30 cellular contexts compared by ENCODE assay signal in the genomic region with DNA sequence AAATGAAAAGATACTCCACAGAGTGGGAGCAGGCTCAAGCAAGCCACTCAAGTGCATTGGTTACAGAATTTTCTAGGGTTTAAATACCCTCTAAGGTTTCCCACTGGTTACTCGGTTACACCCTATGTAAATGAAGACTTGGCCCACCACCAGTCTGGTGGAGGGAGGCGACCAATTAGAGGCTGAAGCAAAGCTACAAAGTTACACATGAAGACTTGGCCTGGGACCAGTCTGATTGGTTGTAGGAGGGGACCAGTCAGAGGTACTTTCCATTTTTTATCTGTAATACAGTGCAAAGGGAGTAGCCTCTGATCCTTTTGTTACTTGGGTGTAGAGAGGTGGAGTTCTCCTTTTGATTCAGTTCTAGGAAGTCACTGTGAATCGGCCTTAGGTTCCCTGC. TPM values are rescaled to one million over a fixed set of nuclear protein-coding genes. Genes with fewer than 3 reads are reported as not detected.
"Had no signal": no experiment of that assay in that cellular context is flagged by ENCODE, and none has a peak within 500 bp of the region (broad histone marks: within the 10 kb centered on the region; RNA-seq: fewer than 3 reads in every experiment).

No MANE protein-coding gene starts in this region.

- H3K4me1 ChIP-seq: adrenal gland, SJSA1 had no signal

- H3K27ac ChIP-seq: adrenal gland, SJSA1, WERI-Rb-1 had no signal

- ATAC-seq: activated CD8-positive, alpha-beta T cell treated with anti-CD3 and anti-CD28 coated beads, Interleukin-2, amount 10 ng/mL, durations not matched to agents 7 days and 5 days; PC-3; SK-N-SH treated with all-trans-retinoic acid at 6 μM for 48 hours; T-helper 17 cell had no signal

- DNase-seq: activated CD4-positive, alpha-beta T cell treated with anti-CD3 and anti-CD28 coated beads for 4 hours; activated CD4-positive, alpha-beta T cell treated with anti-CD3 and anti-CD28 coated beads, Interleukin-2, amount 50 U/mL, for 4 hours; activated CD8-positive, alpha-beta memory T cell treated with anti-CD3 and anti-CD28 coated beads, Interleukin-2, amount 50 U/mL, for 48 hours; activated CD8-positive, alpha-beta T cell treated with anti-CD3 and anti-CD28 coated beads, Interleukin-2, amount 10 ng/mL, durations not matched to agents 7 days and 5 days; activated naive CD4-positive, alpha-beta T cell treated with anti-CD3 and anti-CD28 coated beads, Interleukin-2, amount 50 U/mL, for 16 hours; activated naive CD8-positive, alpha-beta T cell treated with anti-CD3 and anti-CD28 coated beads, Interleukin-2, amount 10 ng/mL, durations not matched to agents 7 days and 5 days; activated T-cell treated with anti-CD3 and anti-CD28 coated beads, Interleukin-2, amount 50 U/mL, for 1 hour; adrenal gland; anterior cingulate cortex; cerebellar nuclear complex; MG63; MV-4-11; NCI-H1092 treated with DMSO at 0.1 percent for 48 hours; NCI-H1417 treated with DMSO at 0.1 percent for 48 hours; NCI-H1694; NCI-H2029; NCI-H2107; NCI-H2171 treated with DMSO at 0.1 percent for 48 hours; NCI-H226; NCI-H526; NK-92 treated with Interleukin-12 subunit alpha and Interleukin-12 subunit beta, amount 100 ng/mL, for 24 hours; PC-3; SHP77; T-helper 17 cell; T-helper 9 cell; WERI-Rb-1 had no signal

- FAIRE-seq: RCC 7860, TTC549 had no signal

- H3K27me3 Mint-ChIP-seq: T-helper 17 cell had no signal

- H3K27ac Mint-ChIP-seq: activated CD8-positive, alpha-beta T cell treated with anti-CD3 and anti-CD28 coated beads, Interleukin-2, amount 10 ng/mL, durations not matched to agents 7 days and 5 days; activated naive CD8-positive, alpha-beta T cell treated with anti-CD3 and anti-CD28 coated beads, Interleukin-2, amount 10 ng/mL, durations not matched to agents 7 days and 5 days; T-helper 17 cell had no signal

- H3K36me3 ChIP-seq: adrenal gland, MG63, SJSA1 had no signal

- H3K4me1 Mint-ChIP-seq: activated naive CD8-positive, alpha-beta T cell treated with anti-CD3 and anti-CD28 coated beads, Interleukin-2, amount 10 ng/mL, durations not matched to agents 7 days and 5 days had no signal

- H3K4me3 Mint-ChIP-seq: activated CD8-positive, alpha-beta T cell treated with anti-CD3 and anti-CD28 coated beads, Interleukin-2, amount 10 ng/mL, durations not matched to agents 7 days and 5 days; activated naive CD8-positive, alpha-beta T cell treated with anti-CD3 and anti-CD28 coated beads, Interleukin-2, amount 10 ng/mL, durations not matched to agents 7 days and 5 days; T-helper 17 cell had no signal

- H3K9me3 ChIP-seq: adrenal gland, MG63, SJSA1 had no signal

- H3K27me3 ChIP-seq: adrenal gland, MG63, SJSA1 had no signal

- H3K36me3 Mint-ChIP-seq: activated naive CD8-positive, alpha-beta T cell treated with anti-CD3 and anti-CD28 coated beads, Interleukin-2, amount 10 ng/mL, durations not matched to agents 7 days and 5 days had no signal

- H3K4me3 ChIP-seq: adrenal gland, MG63, SJSA1 had no signal

- H3K9me3 Mint-ChIP-seq: activated naive CD8-positive, alpha-beta T cell treated with anti-CD3 and anti-CD28 coated beads, Interleukin-2, amount 10 ng/mL, durations not matched to agents 7 days and 5 days had no signal

RNA-seq across cellular contexts. Expression of gene SRSF12, which starts 7.6 kb away (rescaled TPM):
- total RNA-seq: activated CD8-positive, alpha-beta T cell treated with anti-CD3 and anti-CD28 coated beads, Interleukin-2, amount 10 ng/mL, durations not matched to agents 7 days and 5 days; activated naive CD8-positive, alpha-beta T cell treated with anti-CD3 and anti-CD28 coated beads, Interleukin-2, amount 10 ng/mL, durations not matched to agents 7 days and 5 days; PC-3; T-helper 17 cell had no signal
